ENCODE assay signal across 1 cellular context in genomic region chr21:46255758-46256337, GRCh38.
TF ChIP-seq lines count a peak whose summit lies in the region.

No MANE protein-coding gene starts in this region.

TF ChIP-seq in HCT116, 20 proteins besides CTCF, POLR2A, EP300 and RAD21:
- no peak for TF ChIP-seq CBX3 (IDR thresholded peaks at IDR 0.05; ENCODE audit: low read depth)
- TF ChIP-seq SRF (IDR thresholded peaks at IDR 0.05; ENCODE audit: low read depth) = no peak
- no peak for TF ChIP-seq ATF3 (IDR thresholded peaks at IDR 0.05)
- no peak for TF ChIP-seq ZNF274 (IDR thresholded peaks at IDR 0.05; ENCODE audit: low read depth, low read length)
